8 cellular contexts compared by ENCODE assay signal in the genomic region with DNA sequence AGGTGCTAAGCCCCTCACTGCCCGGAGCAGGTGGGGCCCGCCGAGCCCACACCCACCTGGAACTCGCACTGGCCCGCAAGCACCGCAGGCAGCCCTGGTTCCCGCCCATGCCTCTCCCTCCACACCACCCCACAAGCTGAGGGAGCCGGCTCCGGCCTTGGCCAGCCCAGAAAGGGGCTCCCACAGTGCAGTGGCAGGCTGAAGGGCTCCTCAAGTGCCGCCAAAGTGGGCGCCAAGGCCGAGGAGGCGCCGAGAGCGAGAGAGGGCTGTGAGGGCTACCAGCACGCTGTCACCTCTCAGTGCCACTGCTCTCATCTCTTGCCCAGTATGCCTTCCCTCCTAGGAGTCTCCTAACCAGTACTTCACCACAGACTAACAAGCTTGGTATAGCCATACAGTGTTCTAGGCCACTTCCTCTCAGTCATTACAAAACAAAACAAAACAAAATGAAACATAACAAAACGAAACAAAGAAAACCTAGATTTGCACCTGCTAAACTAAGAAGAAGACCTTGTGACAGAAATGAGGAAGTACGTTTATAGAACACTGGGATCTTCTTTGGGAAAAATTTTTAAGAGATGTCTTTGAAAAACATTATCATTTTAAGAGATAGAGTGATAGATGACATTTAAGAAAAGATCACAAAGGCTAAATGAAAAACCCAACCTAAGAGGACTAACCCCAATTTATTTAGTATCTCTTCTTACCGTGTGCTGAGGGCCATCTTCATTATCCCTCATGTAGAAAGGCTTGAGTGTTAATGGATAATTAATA. TPM values are rescaled to one million over a fixed set of nuclear protein-coding genes. Genes with fewer than 3 reads are reported as not detected.
DNase-seq lines count a peak whose midpoint lies in the region; ATAC-seq and TF ChIP-seq lines count a peak whose summit lies in the region.

No MANE protein-coding gene starts in this region.

- H3K79me2 ChIP-seq in smooth muscle cell (ENCODE audit: low read depth): no peaks in the 10 kb centered on the region

- no peak overlapping the region for H3K9ac ChIP-seq in smooth muscle cell (ENCODE audit: low read depth)

- no peaks in the 10 kb centered on the region for H3K9me3 ChIP-seq in smooth muscle cell (replicated peaks; ENCODE audit: low read depth)

- H3K4me3 Mint-ChIP-seq in activated naive CD8-positive, alpha-beta T cell treated with anti-CD3 and anti-CD28 coated beads for 36 hours: no peak overlapping the region

- peaks cover 19% of the 10 kb centered on the region for H3K4me1 Mint-ChIP-seq in activated naive CD8-positive, alpha-beta T cell treated with anti-CD3 and anti-CD28 coated beads for 36 hours

- peaks cover 25% of the 10 kb centered on the region for H3K36me3 Mint-ChIP-seq in activated naive CD8-positive, alpha-beta T cell treated with anti-CD3 and anti-CD28 coated beads for 36 hours

- no peaks in the 10 kb centered on the region for H4K20me1 ChIP-seq in smooth muscle cell (ENCODE audit: low read depth)

- no peak overlapping the region for H3K4me2 ChIP-seq in smooth muscle cell

- peak overlapping the region; percentile 31; the same call in 1 of the 2 replicates for H3K4me3 ChIP-seq in GM06990 (replicated peaks; ENCODE audit: low read depth, low read length)
- no peak overlapping the region for H3K4me3 ChIP-seq in smooth muscle cell

- H3F3A ChIP-seq in smooth muscle cell (ENCODE audit: low read depth): no peaks in the 10 kb centered on the region

- peak overlapping the region; percentile 69 for H3K27ac Mint-ChIP-seq in activated naive CD8-positive, alpha-beta T cell treated with anti-CD3 and anti-CD28 coated beads for 36 hours

- no peaks in the 10 kb centered on the region for H3K27me3 Mint-ChIP-seq in activated naive CD8-positive, alpha-beta T cell treated with anti-CD3 and anti-CD28 coated beads for 36 hours

- ATAC-seq in HG03558 (IDR thresholded peaks at IDR 0.05; ENCODE audit: extremely low read depth, unreplicated experiment): peak; percentile 99

- 98% methylated on average over 17 of the region's 19 CpGs for WGBS in smooth muscle cell (ENCODE audit: low lambda C conversion rate)

- H3K9me3 Mint-ChIP-seq in activated naive CD8-positive, alpha-beta T cell treated with anti-CD3 and anti-CD28 coated beads for 36 hours: no peaks in the 10 kb centered on the region

- TF ChIP-seq CTCF in GM06990 (IDR thresholded peaks at IDR 0.05; ENCODE audit: insufficient read depth, low read length, poor library complexity, severe bottlenecking): no peak
- no peak for TF ChIP-seq CTCF in GM20000 (IDR thresholded peaks at IDR 0.05; ENCODE audit: extremely low read depth, missing control alignments)
- no peak for TF ChIP-seq CTCF in smooth muscle cell (IDR thresholded peaks at IDR 0.05; ENCODE audit: borderline replicate concordance, insufficient read depth, poor library complexity, severe bottlenecking)

- H3K27me3 ChIP-seq in GM06990 (replicated peaks; ENCODE audit: control insufficient read depth, insufficient read depth, low read length) (no peaks in the 10 kb centered on the region), smooth muscle cell (ENCODE audit: low read depth) (no peaks in the 10 kb centered on the region)

- DNase-seq in GM06990 (ENCODE audit: extremely low read depth, insufficient read length): peak; percentile 77
- peak; percentile 81 for DNase-seq in GM20000 (ENCODE audit: low spot score)
- DNase-seq in activated naive CD8-positive, alpha-beta T cell treated with anti-CD3 and anti-CD28 coated beads for 36 hours: peak; percentile 22
- DNase-seq in smooth muscle cell (lab: John Stamatoyannopoulos, UW; ENCODE audit: unreplicated experiment): no peak
- no peak for DNase-seq in iPS-NIHi11 (ENCODE audit: low spot score)
- no peak for DNase-seq in HK-2 (ENCODE audit: unreplicated experiment)
- no peak for DNase-seq in OCI-M1 (lab: John Stamatoyannopoulos, UW)

- H3K36me3 ChIP-seq in GM06990 (ENCODE audit: control insufficient read depth, insufficient read depth, low read length) (no peaks in the 10 kb centered on the region; the same call in 1 of the 2 replicates), smooth muscle cell (ENCODE audit: low read depth) (no peaks in the 10 kb centered on the region)

- H3K4me1 ChIP-seq in smooth muscle cell (ENCODE audit: low read depth): no peaks in the 10 kb centered on the region

- no peak overlapping the region for H2AFZ ChIP-seq in smooth muscle cell (ENCODE audit: low read depth)

- no peak overlapping the region for H3K27ac ChIP-seq in smooth muscle cell (ENCODE audit: low read depth)

RNA-seq across cellular contexts. Expression of a gene that starts 47.7 kb away (rescaled TPM):
- total RNA-seq in activated naive CD8-positive, alpha-beta T cell treated with anti-CD3 and anti-CD28 coated beads for 36 hours: under 1 TPM; 0.91 to 0.98 TPM
- 9.7 and 15.0 TPM in 2 replicates for total RNA-seq in smooth muscle cell
- polyA plus RNA-seq in smooth muscle cell: 4.2 and 7.7 TPM in 2 replicates

Comparison
In these comparisons a context has a peak if more than half of its experiments do, and no peak if none do; other contexts are left out.
1. DNase-seq: peak in GM06990 (single experiment), GM20000 (single experiment) and activated naive CD8-positive, alpha-beta T cell treated with anti-CD3 and anti-CD28 coated beads for 36 hours (single experiment); none in smooth muscle cell (single experiment), iPS-NIHi11 (single experiment), HK-2 (single experiment) and OCI-M1 (single experiment).